ENCODE assay signal across 1 cellular context in the genomic region with DNA sequence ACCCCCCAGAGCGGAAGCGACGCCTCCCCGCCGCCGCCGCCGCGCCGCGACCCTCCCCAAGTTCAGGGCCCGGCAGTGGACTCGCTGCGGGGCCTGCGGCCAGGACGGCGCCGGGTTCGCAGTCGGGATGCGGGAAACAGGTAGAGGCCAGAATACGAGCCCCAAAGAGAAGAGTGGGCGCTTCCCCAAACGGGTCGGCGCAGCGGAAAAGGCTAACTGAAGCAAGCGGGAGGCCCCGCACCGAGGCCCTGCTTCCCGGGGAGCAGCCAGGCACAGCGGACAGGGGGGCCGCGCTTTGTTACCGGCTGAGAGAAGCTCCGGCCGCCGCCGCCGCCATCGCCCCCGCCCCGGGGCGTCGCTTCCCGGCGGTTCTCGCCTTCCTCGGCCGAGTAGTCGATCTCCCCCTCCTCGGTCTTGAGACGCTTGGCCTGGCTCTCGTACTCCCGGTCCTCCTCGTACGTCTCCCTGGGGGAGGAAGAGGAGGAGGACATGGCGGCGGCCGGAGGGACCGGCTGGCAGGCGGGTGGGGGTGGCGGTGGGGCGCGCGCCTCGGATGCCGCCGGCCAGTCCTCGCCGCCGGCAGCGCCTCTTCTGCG.
A peak's percentile ranks its signal among the peaks of the same experiment; 100 is the strongest.
TF ChIP-seq lines count a peak whose summit lies in the region.

No MANE protein-coding gene starts in this region.

TF ChIP-seq in HepG2, 621 proteins besides CTCF, POLR2A, EP300 and RAD21 (continued from another document and continues in another):
- TF ChIP-seq, protein P1, sequence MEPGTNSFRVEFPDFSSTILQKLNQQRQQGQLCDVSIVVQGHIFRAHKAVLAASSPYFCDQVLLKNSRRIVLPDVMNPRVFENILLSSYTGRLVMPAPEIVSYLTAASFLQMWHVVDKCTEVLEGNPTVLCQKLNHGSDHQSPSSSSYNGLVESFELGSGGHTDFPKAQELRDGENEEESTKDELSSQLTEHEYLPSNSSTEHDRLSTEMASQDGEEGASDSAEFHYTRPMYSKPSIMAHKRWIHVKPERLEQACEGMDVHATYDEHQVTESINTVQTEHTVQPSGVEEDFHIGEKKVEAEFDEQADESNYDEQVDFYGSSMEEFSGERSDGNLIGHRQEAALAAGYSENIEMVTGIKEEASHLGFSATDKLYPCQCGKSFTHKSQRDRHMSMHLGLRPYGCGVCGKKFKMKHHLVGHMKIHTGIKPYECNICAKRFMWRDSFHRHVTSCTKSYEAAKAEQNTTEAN (CRISPR knock-in tag; conservative IDR thresholded peaks at IDR 0.05) = no peak
- TF ChIP-seq ADNP (CRISPR knock-in tag; IDR thresholded peaks at IDR 0.05) (no peak), ZNF550 (CRISPR knock-in tag; IDR thresholded peaks at IDR 0.05; ENCODE audit: borderline replicate concordance) (no peak), SALL1 (CRISPR knock-in tag; IDR thresholded peaks at IDR 0.05) (no peak), MEF2D (CRISPR knock-in tag; IDR thresholded peaks at IDR 0.05) (0 out of 2 replicates have a peak, but pooled peaks have one; percentile 4), CHCHD3 (CRISPR knock-in tag; IDR thresholded peaks at IDR 0.05) (0 out of 2 replicates have a peak, but pooled peaks have one; percentile 43), ZNF253 (CRISPR knock-in tag; IDR thresholded peaks at IDR 0.05; ENCODE audit: borderline replicate concordance) (no peak), ARNT2 (CRISPR knock-in tag; IDR thresholded peaks at IDR 0.05; ENCODE audit: low read depth) (no peak), IRX3 (CRISPR knock-in tag; IDR thresholded peaks at IDR 0.05; ENCODE audit: borderline replicate concordance, low read depth) (0 out of 2 replicates have a peak, but pooled peaks have one; percentile 18), IKZF4 (CRISPR knock-in tag; IDR thresholded peaks at IDR 0.05; ENCODE audit: borderline replicate concordance, low read depth, not compliant biosample characterization) (peak; percentile 17), RARG (CRISPR knock-in tag; IDR thresholded peaks at IDR 0.05; ENCODE audit: low read depth) (no peak), HDAC1 (CRISPR knock-in tag; IDR thresholded peaks at IDR 0.05) (no peak), EEA1 (CRISPR knock-in tag; IDR thresholded peaks at IDR 0.05; ENCODE audit: borderline replicate concordance) (0 out of 2 replicates have a peak, but pooled peaks have one; percentile 31), FIP1L1 (IDR thresholded peaks at IDR 0.05; ENCODE audit: borderline replicate concordance, insufficient read depth, low read depth, low read length) (peak; percentile 59; the same call in 1 of the 2 replicates), ZNF263 (CRISPR knock-in tag; IDR thresholded peaks at IDR 0.05) (no peak; the same call in 1 of the 2 replicates), ZNF451 (CRISPR knock-in tag; IDR thresholded peaks at IDR 0.05) (no peak), ZNF329 (CRISPR knock-in tag; IDR thresholded peaks at IDR 0.05; ENCODE audit: low read depth) (0 out of 2 replicates have a peak, but pooled peaks have one; percentile 12), TEAD2 (CRISPR knock-in tag; IDR thresholded peaks at IDR 0.05) (peak; percentile 36; the same call in 1 of the 2 replicates), ISX (CRISPR knock-in tag; conservative IDR thresholded peaks at IDR 0.05) (peak; percentile 70; the same call in 1 of the 2 replicates), TCF12 (IDR thresholded peaks at IDR 0.05) (no peak), TCF12 (CRISPR knock-in tag; IDR thresholded peaks at IDR 0.05) (peak; percentile 67; the same call in 1 of the 2 replicates), ZFP41 (CRISPR knock-in tag; IDR thresholded peaks at IDR 0.05; ENCODE audit: borderline replicate concordance) (no peak), NAIF1 (CRISPR knock-in tag; IDR thresholded peaks at IDR 0.05; ENCODE audit: borderline replicate concordance) (0 out of 2 replicates have a peak, but pooled peaks have one; percentile 4), ZNF724P (CRISPR knock-in tag; IDR thresholded peaks at IDR 0.05; ENCODE audit: borderline replicate concordance) (no peak), SP1 (IDR thresholded peaks at IDR 0.05) (no peak), SP1 (CRISPR knock-in tag; IDR thresholded peaks at IDR 0.05) (no peak), ZBTB42 (CRISPR knock-in tag; IDR thresholded peaks at IDR 0.05) (0 out of 2 replicates have a peak, but pooled peaks have one; percentile 10), REL (CRISPR knock-in tag; conservative IDR thresholded peaks at IDR 0.05) (0 out of 2 replicates have a peak, but pooled peaks have one; percentile 33), JUND (CRISPR knock-in tag; IDR thresholded peaks at IDR 0.05) (0 out of 2 replicates have a peak, but pooled peaks have one; percentile 32), ZNF230 (CRISPR knock-in tag; IDR thresholded peaks at IDR 0.05) (0 out of 2 replicates have a peak, but pooled peaks have one; percentile 14), ZNF768 (CRISPR knock-in tag; IDR thresholded peaks at IDR 0.05) (0 out of 2 replicates have a peak, but pooled peaks have one; percentile 4), ZIK1 (CRISPR knock-in tag; IDR thresholded peaks at IDR 0.05; ENCODE audit: borderline replicate concordance, low read depth) (0 out of 2 replicates have a peak, but pooled peaks have one; percentile 21), ZNF256 (CRISPR knock-in tag; conservative IDR thresholded peaks at IDR 0.05) (0 out of 2 replicates have a peak, but pooled peaks have one; percentile 32)
- TF ChIP-seq, protein P2, sequence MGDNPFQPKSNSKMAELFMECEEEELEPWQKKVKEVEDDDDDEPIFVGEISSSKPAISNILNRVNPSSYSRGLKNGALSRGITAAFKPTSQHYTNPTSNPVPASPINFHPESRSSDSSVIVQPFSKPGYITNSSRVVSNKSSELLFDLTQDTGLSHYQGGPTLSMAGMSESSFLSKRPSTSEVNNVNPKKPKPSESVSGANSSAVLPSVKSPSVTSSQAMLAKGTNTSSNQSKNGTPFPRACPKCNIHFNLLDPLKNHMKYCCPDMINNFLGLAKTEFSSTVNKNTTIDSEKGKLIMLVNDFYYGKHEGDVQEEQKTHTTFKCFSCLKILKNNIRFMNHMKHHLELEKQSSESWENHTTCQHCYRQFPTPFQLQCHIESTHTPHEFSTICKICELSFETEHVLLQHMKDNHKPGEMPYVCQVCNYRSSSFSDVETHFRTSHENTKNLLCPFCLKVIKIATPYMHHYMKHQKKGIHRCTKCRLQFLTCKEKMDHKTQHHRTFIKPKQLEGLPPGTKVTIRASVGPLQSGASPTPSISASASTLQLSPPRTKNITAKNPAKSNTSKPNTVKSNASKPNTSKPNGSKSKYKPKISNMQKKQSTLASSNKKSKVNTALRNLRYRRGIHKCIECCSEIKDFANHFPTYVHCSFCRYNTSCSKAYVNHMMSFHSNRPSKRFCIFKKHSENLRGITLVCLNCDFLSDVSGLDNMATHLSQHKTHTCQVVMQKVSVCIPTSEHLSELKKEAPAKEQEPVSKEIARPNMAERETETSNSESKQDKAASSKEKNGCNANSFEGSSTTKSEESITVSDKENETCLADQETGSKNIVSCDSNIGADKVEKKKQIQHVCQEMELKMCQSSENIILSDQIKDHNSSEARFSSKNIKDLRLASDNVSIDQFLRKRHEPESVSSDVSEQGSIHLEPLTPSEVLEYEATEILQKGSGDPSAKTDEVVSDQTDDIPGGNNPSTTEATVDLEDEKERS (CRISPR knock-in tag; IDR thresholded peaks at IDR 0.05) = 0 out of 2 replicates have a peak, but pooled peaks have one; percentile 1
- TF ChIP-seq, protein P3, sequence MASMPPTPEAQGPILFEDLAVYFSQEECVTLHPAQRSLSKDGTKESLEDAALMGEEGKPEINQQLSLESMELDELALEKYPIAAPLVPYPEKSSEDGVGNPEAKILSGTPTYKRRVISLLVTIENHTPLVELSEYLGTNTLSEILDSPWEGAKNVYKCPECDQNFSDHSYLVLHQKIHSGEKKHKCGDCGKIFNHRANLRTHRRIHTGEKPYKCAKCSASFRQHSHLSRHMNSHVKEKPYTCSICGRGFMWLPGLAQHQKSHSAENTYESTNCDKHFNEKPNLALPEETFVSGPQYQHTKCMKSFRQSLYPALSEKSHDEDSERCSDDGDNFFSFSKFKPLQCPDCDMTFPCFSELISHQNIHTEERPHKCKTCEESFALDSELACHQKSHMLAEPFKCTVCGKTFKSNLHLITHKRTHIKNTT (CRISPR knock-in tag; IDR thresholded peaks at IDR 0.05) = 0 out of 2 replicates have a peak, but pooled peaks have one; percentile 37
- TF ChIP-seq, protein P4, sequence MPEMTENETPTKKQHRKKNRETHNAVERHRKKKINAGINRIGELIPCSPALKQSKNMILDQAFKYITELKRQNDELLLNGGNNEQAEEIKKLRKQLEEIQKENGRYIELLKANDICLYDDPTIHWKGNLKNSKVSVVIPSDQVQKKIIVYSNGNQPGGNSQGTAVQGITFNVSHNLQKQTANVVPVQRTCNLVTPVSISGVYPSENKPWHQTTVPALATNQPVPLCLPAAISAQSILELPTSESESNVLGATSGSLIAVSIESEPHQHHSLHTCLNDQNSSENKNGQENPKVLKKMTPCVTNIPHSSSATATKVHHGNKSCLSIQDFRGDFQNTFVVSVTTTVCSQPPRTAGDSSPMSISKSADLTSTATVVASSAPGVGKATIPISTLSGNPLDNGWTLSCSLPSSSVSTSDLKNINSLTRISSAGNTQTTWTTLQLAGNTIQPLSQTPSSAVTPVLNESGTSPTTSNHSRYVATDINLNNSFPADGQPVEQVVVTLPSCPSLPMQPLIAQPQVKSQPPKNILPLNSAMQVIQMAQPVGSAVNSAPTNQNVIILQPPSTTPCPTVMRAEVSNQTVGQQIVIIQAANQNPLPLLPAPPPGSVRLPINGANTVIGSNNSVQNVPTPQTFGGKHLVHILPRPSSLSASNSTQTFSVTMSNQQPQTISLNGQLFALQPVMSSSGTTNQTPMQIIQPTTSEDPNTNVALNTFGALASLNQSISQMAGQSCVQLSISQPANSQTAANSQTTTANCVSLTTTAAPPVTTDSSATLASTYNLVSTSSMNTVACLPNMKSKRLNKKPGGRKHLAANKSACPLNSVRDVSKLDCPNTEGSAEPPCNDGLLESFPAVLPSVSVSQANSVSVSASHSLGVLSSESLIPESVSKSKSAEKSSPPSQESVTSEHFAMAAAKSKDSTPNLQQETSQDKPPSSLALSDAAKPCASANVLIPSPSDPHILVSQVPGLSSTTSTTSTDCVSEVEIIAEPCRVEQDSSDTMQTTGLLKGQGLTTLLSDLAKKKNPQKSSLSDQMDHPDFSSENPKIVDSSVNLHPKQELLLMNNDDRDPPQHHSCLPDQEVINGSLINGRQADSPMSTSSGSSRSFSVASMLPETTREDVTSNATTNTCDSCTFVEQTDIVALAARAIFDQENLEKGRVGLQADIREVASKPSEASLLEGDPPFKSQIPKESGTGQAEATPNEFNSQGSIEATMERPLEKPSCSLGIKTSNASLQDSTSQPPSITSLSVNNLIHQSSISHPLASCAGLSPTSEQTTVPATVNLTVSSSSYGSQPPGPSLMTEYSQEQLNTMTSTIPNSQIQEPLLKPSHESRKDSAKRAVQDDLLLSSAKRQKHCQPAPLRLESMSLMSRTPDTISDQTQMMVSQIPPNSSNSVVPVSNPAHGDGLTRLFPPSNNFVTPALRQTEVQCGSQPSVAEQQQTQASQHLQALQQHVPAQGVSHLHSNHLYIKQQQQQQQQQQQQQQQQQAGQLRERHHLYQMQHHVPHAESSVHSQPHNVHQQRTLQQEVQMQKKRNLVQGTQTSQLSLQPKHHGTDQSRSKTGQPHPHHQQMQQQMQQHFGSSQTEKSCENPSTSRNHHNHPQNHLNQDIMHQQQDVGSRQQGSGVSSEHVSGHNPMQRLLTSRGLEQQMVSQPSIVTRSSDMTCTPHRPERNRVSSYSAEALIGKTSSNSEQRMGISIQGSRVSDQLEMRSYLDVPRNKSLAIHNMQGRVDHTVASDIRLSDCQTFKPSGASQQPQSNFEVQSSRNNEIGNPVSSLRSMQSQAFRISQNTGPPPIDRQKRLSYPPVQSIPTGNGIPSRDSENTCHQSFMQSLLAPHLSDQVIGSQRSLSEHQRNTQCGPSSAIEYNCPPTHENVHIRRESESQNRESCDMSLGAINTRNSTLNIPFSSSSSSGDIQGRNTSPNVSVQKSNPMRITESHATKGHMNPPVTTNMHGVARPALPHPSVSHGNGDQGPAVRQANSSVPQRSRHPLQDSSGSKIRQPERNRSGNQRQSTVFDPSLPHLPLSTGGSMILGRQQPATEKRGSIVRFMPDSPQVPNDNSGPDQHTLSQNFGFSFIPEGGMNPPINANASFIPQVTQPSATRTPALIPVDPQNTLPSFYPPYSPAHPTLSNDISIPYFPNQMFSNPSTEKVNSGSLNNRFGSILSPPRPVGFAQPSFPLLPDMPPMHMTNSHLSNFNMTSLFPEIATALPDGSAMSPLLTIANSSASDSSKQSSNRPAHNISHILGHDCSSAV (CRISPR knock-in tag; IDR thresholded peaks at IDR 0.05; ENCODE audit: borderline replicate concordance) = no peak
- TF ChIP-seq, protein P5, sequence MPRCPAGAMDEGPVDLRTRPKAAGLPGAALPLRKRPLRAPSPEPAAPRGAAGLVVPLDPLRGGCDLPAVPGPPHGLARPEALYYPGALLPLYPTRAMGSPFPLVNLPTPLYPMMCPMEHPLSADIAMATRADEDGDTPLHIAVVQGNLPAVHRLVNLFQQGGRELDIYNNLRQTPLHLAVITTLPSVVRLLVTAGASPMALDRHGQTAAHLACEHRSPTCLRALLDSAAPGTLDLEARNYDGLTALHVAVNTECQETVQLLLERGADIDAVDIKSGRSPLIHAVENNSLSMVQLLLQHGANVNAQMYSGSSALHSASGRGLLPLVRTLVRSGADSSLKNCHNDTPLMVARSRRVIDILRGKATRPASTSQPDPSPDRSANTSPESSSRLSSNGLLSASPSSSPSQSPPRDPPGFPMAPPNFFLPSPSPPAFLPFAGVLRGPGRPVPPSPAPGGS (CRISPR knock-in tag; IDR thresholded peaks at IDR 0.05) = no peak
- TF ChIP-seq, protein P6, sequence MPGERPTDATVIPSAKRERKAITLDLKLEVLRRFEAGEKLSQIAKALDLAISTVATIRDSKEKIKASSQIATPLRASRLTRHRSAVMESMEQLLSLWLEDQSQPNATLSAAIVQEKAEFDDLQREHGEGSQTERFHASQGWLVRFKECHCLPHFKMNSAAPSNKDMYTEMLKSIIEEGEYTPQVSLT (CRISPR knock-in tag; IDR thresholded peaks at IDR 0.05; ENCODE audit: borderline replicate concordance, low read depth) = no peak
- TF ChIP-seq, protein P7, sequence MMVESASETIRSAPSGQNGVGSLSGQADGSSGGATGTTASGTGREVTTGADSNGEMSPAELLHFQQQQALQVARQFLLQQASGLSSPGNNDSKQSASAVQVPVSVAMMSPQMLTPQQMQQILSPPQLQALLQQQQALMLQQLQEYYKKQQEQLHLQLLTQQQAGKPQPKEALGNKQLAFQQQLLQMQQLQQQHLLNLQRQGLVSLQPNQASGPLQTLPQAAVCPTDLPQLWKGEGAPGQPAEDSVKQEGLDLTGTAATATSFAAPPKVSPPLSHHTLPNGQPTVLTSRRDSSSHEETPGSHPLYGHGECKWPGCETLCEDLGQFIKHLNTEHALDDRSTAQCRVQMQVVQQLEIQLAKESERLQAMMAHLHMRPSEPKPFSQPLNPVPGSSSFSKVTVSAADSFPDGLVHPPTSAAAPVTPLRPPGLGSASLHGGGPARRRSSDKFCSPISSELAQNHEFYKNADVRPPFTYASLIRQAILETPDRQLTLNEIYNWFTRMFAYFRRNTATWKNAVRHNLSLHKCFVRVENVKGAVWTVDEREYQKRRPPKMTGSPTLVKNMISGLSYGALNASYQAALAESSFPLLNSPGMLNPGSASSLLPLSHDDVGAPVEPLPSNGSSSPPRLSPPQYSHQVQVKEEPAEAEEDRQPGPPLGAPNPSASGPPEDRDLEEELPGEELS (CRISPR knock-in tag; IDR thresholded peaks at IDR 0.05) = peak; percentile 21; the same call in 1 of the 2 replicates
- TF ChIP-seq, protein P8, sequence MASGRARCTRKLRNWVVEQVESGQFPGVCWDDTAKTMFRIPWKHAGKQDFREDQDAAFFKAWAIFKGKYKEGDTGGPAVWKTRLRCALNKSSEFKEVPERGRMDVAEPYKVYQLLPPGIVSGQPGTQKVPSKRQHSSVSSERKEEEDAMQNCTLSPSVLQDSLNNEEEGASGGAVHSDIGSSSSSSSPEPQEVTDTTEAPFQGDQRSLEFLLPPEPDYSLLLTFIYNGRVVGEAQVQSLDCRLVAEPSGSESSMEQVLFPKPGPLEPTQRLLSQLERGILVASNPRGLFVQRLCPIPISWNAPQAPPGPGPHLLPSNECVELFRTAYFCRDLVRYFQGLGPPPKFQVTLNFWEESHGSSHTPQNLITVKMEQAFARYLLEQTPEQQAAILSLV (CRISPR knock-in tag; IDR thresholded peaks at IDR 0.05; ENCODE audit: borderline replicate concordance) = peak; percentile 3; the same call in 1 of the 2 replicates
